ENCODE assay signal across 9 cellular contexts in the genomic region with DNA sequence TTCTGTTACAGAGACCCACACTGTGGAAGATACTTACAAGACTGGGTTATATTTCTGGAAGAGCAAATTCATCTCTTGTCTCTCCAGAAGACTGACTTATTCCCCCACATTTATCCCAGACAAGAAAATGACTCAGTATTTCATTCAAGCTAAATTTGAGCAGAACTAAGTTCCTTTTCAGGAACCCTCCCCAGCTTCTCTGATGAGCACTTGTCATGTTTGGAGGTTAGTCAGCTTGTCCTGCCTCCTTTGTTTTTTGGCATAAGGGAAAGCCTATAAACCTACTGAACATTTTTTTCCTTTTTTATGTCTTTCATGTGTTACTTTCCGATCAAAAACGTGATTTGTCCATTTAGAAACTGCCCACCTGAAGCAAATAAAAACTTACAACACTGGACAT.
"Had no signal": no experiment of that assay in that cellular context is flagged by ENCODE, and none has a peak within 500 bp of the region (broad histone marks: within the 10 kb centered on the region; RNA-seq: fewer than 3 reads in every experiment).

No MANE protein-coding gene starts in this region.

- DNase-seq: GM23248, GOT3, H7, H9, HCEC 1CT, HFFc6 had no signal

- H3K27ac Mint-ChIP-seq: GM23338, H9, HFFc6 had no signal

- H3K27ac ChIP-seq: GM23248 had no signal

- H3K9me3 Mint-ChIP-seq: GM23338, H9 had no signal

- H3K4me2 ChIP-seq: GM23338 had no signal

- H3K9ac ChIP-seq: GM23248 had no signal

- H3K4me3 ChIP-seq: GM23248, GM23338, HAP-1 had no signal

- H3K36me3 ChIP-seq: HAP-1 had no signal

- ATAC-seq: GM23338, HCT116 had no signal

- H3K4me1 ChIP-seq: HAP-1 had no signal

- H3K9me3 ChIP-seq: HAP-1 had no signal

- H2AFZ ChIP-seq: GM23248, GM23338 had no signal

- H3K4me3 Mint-ChIP-seq: GM23338, H9, HFFc6 had no signal
